ENCODE assay signal across 1 cellular context in the genomic region with DNA sequence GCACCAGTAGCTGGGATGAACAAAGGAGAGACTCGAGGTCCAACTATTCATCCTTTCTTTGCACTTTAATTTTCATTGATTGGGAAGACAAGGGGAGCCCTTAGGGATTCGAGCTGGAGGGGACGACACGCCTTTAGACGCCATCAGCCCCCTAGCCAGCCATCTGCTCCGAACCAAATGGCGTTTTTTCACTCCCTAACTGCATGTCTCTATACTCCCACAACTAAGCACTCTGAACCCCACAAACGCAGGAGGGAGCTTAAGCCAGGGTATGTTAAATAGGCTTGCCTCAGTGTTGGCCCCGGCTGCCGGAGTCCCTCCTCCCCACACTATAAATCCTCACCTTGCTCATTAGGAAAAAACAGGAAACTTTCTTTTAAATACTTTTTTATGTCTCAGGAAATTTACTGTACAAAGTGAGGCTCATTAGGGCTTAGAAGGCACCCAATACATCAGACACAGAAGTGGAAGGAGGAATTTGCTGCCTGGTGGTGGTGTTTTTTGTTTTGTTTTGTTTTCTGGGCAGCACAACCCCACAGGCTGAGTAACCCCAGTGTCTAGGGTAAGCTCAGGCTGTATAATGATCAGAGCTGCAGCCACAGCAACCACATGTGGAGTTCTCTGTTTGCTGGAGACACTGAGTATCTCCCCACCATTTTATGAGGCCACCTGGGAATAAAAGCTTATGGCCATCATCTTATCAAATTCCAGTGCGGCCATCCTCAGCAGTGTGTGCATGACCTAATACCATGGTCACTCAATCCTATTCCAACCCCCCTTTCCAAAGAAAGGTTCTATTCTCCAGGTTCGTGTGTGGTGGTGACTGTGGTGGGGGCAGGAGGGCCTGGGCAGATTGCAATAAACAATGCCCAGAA.
TF ChIP-seq lines count a peak whose summit lies in the region.

No MANE protein-coding gene starts in this region.

TF ChIP-seq in GM23338, 12 proteins besides CTCF, POLR2A, EP300 and RAD21 (continued from another document):
- TF ChIP-seq, protein P1, sequence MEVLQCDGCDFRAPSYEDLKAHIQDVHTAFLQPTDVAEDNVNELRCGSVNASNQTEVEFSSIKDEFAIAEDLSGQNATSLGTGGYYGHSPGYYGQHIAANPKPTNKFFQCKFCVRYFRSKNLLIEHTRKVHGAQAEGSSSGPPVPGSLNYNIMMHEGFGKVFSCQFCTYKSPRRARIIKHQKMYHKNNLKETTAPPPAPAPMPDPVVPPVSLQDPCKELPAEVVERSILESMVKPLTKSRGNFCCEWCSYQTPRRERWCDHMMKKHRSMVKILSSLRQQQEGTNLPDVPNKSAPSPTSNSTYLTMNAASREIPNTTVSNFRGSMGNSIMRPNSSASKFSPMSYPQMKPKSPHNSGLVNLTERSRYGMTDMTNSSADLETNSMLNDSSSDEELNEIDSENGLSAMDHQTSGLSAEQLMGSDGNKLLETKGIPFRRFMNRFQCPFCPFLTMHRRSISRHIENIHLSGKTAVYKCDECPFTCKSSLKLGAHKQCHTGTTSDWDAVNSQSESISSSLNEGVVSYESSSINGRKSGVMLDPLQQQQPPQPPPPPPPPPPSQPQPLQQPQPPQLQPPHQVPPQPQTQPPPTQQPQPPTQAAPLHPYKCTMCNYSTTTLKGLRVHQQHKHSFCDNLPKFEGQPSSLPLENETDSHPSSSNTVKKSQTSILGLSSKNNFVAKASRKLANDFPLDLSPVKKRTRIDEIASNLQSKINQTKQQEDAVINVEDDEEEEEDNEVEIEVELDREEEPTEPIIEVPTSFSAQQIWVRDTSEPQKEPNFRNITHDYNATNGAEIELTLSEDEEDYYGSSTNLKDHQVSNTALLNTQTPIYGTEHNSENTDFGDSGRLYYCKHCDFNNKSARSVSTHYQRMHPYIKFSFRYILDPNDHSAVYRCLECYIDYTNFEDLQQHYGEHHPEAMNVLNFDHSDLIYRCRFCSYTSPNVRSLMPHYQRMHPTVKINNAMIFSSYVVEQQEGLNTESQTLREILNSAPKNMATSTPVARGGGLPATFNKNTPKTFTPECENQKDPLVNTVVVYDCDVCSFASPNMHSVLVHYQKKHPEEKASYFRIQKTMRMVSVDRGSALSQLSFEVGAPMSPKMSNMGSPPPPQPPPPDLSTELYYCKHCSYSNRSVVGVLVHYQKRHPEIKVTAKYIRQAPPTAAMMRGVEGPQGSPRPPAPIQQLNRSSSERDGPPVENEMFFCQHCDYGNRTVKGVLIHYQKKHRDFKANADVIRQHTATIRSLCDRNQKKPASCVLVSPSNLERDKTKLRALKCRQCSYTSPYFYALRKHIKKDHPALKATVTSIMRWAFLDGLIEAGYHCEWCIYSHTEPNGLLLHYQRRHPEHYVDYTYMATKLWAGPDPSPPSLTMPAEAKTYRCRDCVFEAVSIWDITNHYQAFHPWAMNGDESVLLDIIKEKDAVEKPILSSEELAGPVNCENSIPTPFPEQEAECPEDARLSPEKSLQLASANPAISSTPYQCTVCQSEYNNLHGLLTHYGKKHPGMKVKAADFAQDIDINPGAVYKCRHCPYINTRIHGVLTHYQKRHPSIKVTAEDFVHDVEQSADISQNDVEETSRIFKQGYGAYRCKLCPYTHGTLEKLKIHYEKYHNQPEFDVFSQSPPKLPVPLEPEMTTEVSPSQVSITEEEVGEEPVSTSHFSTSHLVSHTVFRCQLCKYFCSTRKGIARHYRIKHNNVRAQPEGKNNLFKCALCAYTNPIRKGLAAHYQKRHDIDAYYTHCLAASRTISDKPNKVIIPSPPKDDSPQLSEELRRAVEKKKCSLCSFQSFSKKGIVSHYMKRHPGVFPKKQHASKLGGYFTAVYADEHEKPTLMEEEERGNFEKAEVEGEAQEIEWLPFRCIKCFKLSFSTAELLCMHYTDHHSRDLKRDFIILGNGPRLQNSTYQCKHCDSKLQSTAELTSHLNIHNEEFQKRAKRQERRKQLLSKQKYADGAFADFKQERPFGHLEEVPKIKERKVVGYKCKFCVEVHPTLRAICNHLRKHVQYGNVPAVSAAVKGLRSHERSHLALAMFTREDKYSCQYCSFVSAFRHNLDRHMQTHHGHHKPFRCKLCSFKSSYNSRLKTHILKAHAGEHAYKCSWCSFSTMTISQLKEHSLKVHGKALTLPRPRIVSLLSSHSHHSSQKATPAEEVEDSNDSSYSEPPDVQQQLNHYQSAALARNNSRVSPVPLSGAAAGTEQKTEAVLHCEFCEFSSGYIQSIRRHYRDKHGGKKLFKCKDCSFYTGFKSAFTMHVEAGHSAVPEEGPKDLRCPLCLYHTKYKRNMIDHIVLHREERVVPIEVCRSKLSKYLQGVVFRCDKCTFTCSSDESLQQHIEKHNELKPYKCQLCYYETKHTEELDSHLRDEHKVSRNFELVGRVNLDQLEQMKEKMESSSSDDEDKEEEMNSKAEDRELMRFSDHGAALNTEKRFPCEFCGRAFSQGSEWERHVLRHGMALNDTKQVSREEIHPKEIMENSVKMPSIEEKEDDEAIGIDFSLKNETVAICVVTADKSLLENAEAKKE (CRISPR knock-in tag; IDR thresholded peaks at IDR 0.05): no peak
- TF ChIP-seq, protein P2, sequence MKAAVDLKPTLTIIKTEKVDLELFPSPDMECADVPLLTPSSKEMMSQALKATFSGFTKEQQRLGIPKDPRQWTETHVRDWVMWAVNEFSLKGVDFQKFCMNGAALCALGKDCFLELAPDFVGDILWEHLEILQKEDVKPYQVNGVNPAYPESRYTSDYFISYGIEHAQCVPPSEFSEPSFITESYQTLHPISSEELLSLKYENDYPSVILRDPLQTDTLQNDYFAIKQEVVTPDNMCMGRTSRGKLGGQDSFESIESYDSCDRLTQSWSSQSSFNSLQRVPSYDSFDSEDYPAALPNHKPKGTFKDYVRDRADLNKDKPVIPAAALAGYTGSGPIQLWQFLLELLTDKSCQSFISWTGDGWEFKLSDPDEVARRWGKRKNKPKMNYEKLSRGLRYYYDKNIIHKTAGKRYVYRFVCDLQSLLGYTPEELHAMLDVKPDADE (IDR thresholded peaks at IDR 0.05): no peak
- TF ChIP-seq, protein P3, sequence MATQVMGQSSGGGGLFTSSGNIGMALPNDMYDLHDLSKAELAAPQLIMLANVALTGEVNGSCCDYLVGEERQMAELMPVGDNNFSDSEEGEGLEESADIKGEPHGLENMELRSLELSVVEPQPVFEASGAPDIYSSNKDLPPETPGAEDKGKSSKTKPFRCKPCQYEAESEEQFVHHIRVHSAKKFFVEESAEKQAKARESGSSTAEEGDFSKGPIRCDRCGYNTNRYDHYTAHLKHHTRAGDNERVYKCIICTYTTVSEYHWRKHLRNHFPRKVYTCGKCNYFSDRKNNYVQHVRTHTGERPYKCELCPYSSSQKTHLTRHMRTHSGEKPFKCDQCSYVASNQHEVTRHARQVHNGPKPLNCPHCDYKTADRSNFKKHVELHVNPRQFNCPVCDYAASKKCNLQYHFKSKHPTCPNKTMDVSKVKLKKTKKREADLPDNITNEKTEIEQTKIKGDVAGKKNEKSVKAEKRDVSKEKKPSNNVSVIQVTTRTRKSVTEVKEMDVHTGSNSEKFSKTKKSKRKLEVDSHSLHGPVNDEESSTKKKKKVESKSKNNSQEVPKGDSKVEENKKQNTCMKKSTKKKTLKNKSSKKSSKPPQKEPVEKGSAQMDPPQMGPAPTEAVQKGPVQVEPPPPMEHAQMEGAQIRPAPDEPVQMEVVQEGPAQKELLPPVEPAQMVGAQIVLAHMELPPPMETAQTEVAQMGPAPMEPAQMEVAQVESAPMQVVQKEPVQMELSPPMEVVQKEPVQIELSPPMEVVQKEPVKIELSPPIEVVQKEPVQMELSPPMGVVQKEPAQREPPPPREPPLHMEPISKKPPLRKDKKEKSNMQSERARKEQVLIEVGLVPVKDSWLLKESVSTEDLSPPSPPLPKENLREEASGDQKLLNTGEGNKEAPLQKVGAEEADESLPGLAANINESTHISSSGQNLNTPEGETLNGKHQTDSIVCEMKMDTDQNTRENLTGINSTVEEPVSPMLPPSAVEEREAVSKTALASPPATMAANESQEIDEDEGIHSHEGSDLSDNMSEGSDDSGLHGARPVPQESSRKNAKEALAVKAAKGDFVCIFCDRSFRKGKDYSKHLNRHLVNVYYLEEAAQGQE (IDR thresholded peaks at IDR 0.05; ENCODE audit: unreplicated experiment): no peak
- no peak for TF ChIP-seq CREB1 (CRISPR knock-in tag; IDR thresholded peaks at IDR 0.05; ENCODE audit: low read depth)
- TF ChIP-seq POLR2AphosphoS5 (IDR thresholded peaks at IDR 0.05; ENCODE audit: low read depth): no peak
- no peak for TF ChIP-seq EZH2 (IDR thresholded peaks at IDR 0.05; ENCODE audit: low read depth, unreplicated experiment)
